9 cellular contexts compared by ENCODE assay signal in the genomic region with DNA sequence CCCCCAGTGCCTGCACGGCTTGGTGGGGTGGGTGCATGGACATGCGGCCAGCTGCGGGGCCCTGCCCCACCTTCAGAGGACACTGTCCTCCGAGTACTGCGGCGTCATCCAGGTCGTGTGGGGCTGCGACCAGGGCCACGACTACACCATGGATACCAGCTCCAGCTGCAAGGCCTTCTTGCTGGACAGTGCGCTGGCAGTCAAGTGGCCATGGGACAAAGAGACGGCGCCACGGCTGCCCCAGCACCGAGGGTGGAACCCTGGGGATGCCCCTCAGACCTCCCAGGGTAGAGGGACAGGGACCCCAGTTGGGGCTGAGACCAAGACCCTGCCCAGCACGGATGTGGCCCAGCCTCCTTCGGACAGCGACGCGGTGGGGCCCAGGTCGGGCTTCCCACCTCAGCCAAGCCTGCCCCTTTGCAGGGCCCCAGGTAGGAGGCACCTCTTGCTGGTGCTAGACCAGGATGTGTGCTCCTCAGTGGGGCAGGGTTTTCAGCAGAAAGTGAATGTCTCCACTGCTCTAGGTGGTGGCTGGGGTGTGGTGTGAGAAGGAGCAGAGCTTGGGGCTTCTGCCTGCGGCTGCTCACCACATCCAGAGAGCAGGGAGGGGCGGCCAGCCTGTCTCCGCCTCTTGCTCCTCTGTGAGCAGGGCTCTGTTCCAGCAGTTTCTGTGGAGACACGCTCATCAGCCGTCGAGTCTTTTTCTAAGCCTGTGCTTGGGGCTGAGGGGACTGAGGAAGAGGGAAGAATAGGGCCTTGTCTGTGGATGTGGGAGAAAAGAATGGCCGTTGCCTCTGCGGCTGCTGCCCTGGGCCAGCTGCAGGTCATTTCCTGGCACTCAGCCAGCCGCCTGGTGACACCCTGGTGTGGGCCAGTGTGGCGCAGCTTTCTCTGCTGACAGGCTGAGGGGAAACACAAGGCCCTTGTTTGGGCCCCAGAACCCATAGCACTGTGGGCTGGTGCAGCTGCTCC. TPM values are rescaled to one million over a fixed set of nuclear protein-coding genes. Genes with fewer than 3 reads are reported as not detected.
DNase-seq lines count a peak whose midpoint lies in the region; ATAC-seq, FAIRE-seq and TF ChIP-seq lines count a peak whose summit lies in the region.
"Had no signal": no experiment of that assay in that cellular context is flagged by ENCODE, and none has a peak within 500 bp of the region (broad histone marks: within the 10 kb centered on the region; RNA-seq: fewer than 3 reads in every experiment).

No MANE protein-coding gene starts in this region.

- peak overlapping the region; percentile 95 for H3K27ac Mint-ChIP-seq in activated T-helper 1 cell treated with anti-CD3 and anti-CD28 coated beads, Interleukin-12 subunit alpha, Interleukin-12 subunit beta, Interleukin-2, Interleukin-4 antibody, amounts not matched to agents 30 ng/mL and 10 ng/mL and 1 ng/mL, durations not matched to agents 14 hours and 24 hours and 36 hours

- H3K4me3 Mint-ChIP-seq in activated T-helper 1 cell treated with anti-CD3 and anti-CD28 coated beads, Interleukin-12 subunit alpha, Interleukin-12 subunit beta, Interleukin-2, Interleukin-4 antibody, amounts not matched to agents 30 ng/mL and 10 ng/mL and 1 ng/mL, durations not matched to agents 14 hours and 24 hours and 36 hours = peak overlapping the region; percentile 95

- H3K9me3 Mint-ChIP-seq in activated T-helper 1 cell treated with anti-CD3 and anti-CD28 coated beads, Interleukin-12 subunit alpha, Interleukin-12 subunit beta, Interleukin-2, Interleukin-4 antibody, amounts not matched to agents 30 ng/mL and 10 ng/mL and 1 ng/mL, durations not matched to agents 14 hours and 24 hours and 36 hours = no peaks in the 10 kb centered on the region

- H3F3A ChIP-seq in MM.1S (ENCODE audit: insufficient read depth, low read length) = peaks cover 15% of the 10 kb centered on the region

- no peak overlapping the region for H2AFZ ChIP-seq in MM.1S (ENCODE audit: low read length)

- no peaks in the 10 kb centered on the region for H3K36me3 ChIP-seq in MM.1S (replicated peaks; ENCODE audit: insufficient read depth, low read length)

- intact Hi-C loops in activated T-helper 1 cell treated with anti-CD3 and anti-CD28 coated beads, Interleukin-12 subunit alpha, Interleukin-12 subunit beta, Interleukin-2, Interleukin-4 antibody, amounts not matched to agents 30 ng/mL and 10 ng/mL and 1 ng/mL, durations not matched to agents 14 hours and 24 hours and 36 hours (cut with micrococcal nuclease) = loop anchor here (1.0 to 10.0 kb wide), 7 partner anchors 14 to 479 kb away; partner anchors contain the start of genes CHMP1A, SPATA33 and TUBB3

- peaks cover 43% of the 10 kb centered on the region for H3K4me1 Mint-ChIP-seq in activated T-helper 1 cell treated with anti-CD3 and anti-CD28 coated beads, Interleukin-12 subunit alpha, Interleukin-12 subunit beta, Interleukin-2, Interleukin-4 antibody, amounts not matched to agents 30 ng/mL and 10 ng/mL and 1 ng/mL, durations not matched to agents 14 hours and 24 hours and 36 hours (ENCODE audit: low read depth)

- H3K27me3 ChIP-seq in MM.1S (replicated peaks; ENCODE audit: insufficient read depth, low read length) = no peaks in the 10 kb centered on the region

- ATAC-seq in GM19328 (IDR thresholded peaks at IDR 0.05; ENCODE audit: unreplicated experiment) = no peak
- ATAC-seq: Panc1 had no signal

- H3K27ac ChIP-seq in MM.1S (ENCODE audit: low read length) = no peak overlapping the region

- H3K4me3 ChIP-seq in MM.1S (ENCODE audit: low read length) (peak overlapping the region; percentile 76), fibroblast of pulmonary artery (replicated peaks; ENCODE audit: low read depth, low read length) (peak overlapping the region; percentile 79)

- no peak for FAIRE-seq in urothelium cell line (lab: Jason Lieb, UNC)

- no peaks in the 10 kb centered on the region for H3K9me3 ChIP-seq in MM.1S (replicated peaks; ENCODE audit: insufficient read depth, low read length)

- peak overlapping the region; percentile 92 for H3K4me2 ChIP-seq in MM.1S (ENCODE audit: low read depth, low read length)

- H3K9me2 ChIP-seq in MM.1S (replicated peaks; ENCODE audit: insufficient read depth, low read length) = no peaks in the 10 kb centered on the region

- DNase-seq in MM.1S (no peak), fibroblast of pulmonary artery (ENCODE audit: low read depth) (peak; percentile 18), urothelium cell line (ENCODE audit: low spot score) (no peak), NCI-H2107 treated with DMSO at 0.1 percent for 48 hours (lab: John Stamatoyannopoulos, UW; ENCODE audit: unreplicated experiment) (no peak), COR-L47 (lab: John Stamatoyannopoulos, UW) (no peak)
- peak; percentile 81 for DNase-seq in activated T-helper 1 cell treated with anti-CD3 and anti-CD28 coated beads, Interleukin-12 subunit alpha, Interleukin-12 subunit beta, Interleukin-2, Interleukin-4 antibody, amounts not matched to agents 30 ng/mL and 10 ng/mL and 1 ng/mL, durations not matched to agents 14 hours and 24 hours and 36 hours (ENCODE audit: low spot score)
- DNase-seq in stimulated activated CD4-positive, alpha-beta T cell treated with anti-CD3 and anti-CD28 coated beads, Interleukin-12 subunit alpha, Interleukin-12 subunit beta, amount 100 ng/mL, for 4 hours = peak; percentile 53

- H4K20me1 ChIP-seq in MM.1S (ENCODE audit: insufficient read depth, low read length) = no peaks in the 10 kb centered on the region

- peaks cover 19% of the 10 kb centered on the region for H3K36me3 Mint-ChIP-seq in activated T-helper 1 cell treated with anti-CD3 and anti-CD28 coated beads, Interleukin-12 subunit alpha, Interleukin-12 subunit beta, Interleukin-2, Interleukin-4 antibody, amounts not matched to agents 30 ng/mL and 10 ng/mL and 1 ng/mL, durations not matched to agents 14 hours and 24 hours and 36 hours (ENCODE audit: low read depth)

- H3K9ac ChIP-seq in MM.1S (ENCODE audit: low read length) = peak overlapping the region; percentile 69; the same call in 1 of the 2 replicates

- H3K79me2 ChIP-seq in MM.1S (ENCODE audit: low read length) = peaks cover 26% of the 10 kb centered on the region

- no peaks in the 10 kb centered on the region for H3K27me3 Mint-ChIP-seq in activated T-helper 1 cell treated with anti-CD3 and anti-CD28 coated beads, Interleukin-12 subunit alpha, Interleukin-12 subunit beta, Interleukin-2, Interleukin-4 antibody, amounts not matched to agents 30 ng/mL and 10 ng/mL and 1 ng/mL, durations not matched to agents 14 hours and 24 hours and 36 hours (ENCODE audit: insufficient read depth)

- H3K4me1 ChIP-seq in MM.1S (ENCODE audit: low read length) = 0 out of 2 replicates have a peak, but pooled peaks cover 7% of the 10 kb centered on the region

- TF ChIP-seq CTCF in MM.1S (IDR thresholded peaks at IDR 0.05; ENCODE audit: low read length) (no peak), fibroblast of pulmonary artery (IDR thresholded peaks at IDR 0.05; ENCODE audit: low read length, missing control alignments) (no peak)

RNA-seq across cellular contexts. Expression of gene ZNF276, which starts 2.2 kb away (rescaled TPM):
- total RNA-seq in activated T-helper 1 cell treated with anti-CD3 and anti-CD28 coated beads, Interleukin-12 subunit alpha, Interleukin-12 subunit beta, Interleukin-2, Interleukin-4 antibody, amounts not matched to agents 30 ng/mL and 10 ng/mL and 1 ng/mL, durations not matched to agents 14 hours and 24 hours and 36 hours = 34.2 and 36.4 TPM in 2 replicates

RNA-seq across cellular contexts. Expression of gene VPS9D1, which starts 2.9 kb away (rescaled TPM):
- 4.9 and 5.9 TPM in 2 replicates for total RNA-seq in activated T-helper 1 cell treated with anti-CD3 and anti-CD28 coated beads, Interleukin-12 subunit alpha, Interleukin-12 subunit beta, Interleukin-2, Interleukin-4 antibody, amounts not matched to agents 30 ng/mL and 10 ng/mL and 1 ng/mL, durations not matched to agents 14 hours and 24 hours and 36 hours

RNA-seq across cellular contexts. Expression of gene SPATA2L, which starts 22.1 kb away (rescaled TPM):
- total RNA-seq in activated T-helper 1 cell treated with anti-CD3 and anti-CD28 coated beads, Interleukin-12 subunit alpha, Interleukin-12 subunit beta, Interleukin-2, Interleukin-4 antibody, amounts not matched to agents 30 ng/mL and 10 ng/mL and 1 ng/mL, durations not matched to agents 14 hours and 24 hours and 36 hours = 14.1 and 15.2 TPM in 2 replicates

RNA-seq across cellular contexts. Expression of gene CDK10, which starts 37.1 kb away (rescaled TPM):
- total RNA-seq in activated T-helper 1 cell treated with anti-CD3 and anti-CD28 coated beads, Interleukin-12 subunit alpha, Interleukin-12 subunit beta, Interleukin-2, Interleukin-4 antibody, amounts not matched to agents 30 ng/mL and 10 ng/mL and 1 ng/mL, durations not matched to agents 14 hours and 24 hours and 36 hours = 93.9 and 99.6 TPM in 2 replicates

Comparison
In these comparisons a context has a peak if more than half of its experiments do, and no peak if none do; other contexts are left out.
1. DNase-seq: peak in activated T-helper 1 cell treated with anti-CD3 and anti-CD28 coated beads, Interleukin-12 subunit alpha, Interleukin-12 subunit beta, Interleukin-2, Interleukin-4 antibody, amounts not matched to agents 30 ng/mL and 10 ng/mL and 1 ng/mL, durations not matched to agents 14 hours and 24 hours and 36 hours (single experiment), fibroblast of pulmonary artery (single experiment) and stimulated activated CD4-positive, alpha-beta T cell treated with anti-CD3 and anti-CD28 coated beads, Interleukin-12 subunit alpha, Interleukin-12 subunit beta, amount 100 ng/mL, for 4 hours (single experiment); none in MM.1S (single experiment), urothelium cell line (single experiment), NCI-H2107 treated with DMSO at 0.1 percent for 48 hours (single experiment) and COR-L47 (single experiment).